Comparison of ENCODE assay signal across 23 cellular contexts in the genomic region with DNA sequence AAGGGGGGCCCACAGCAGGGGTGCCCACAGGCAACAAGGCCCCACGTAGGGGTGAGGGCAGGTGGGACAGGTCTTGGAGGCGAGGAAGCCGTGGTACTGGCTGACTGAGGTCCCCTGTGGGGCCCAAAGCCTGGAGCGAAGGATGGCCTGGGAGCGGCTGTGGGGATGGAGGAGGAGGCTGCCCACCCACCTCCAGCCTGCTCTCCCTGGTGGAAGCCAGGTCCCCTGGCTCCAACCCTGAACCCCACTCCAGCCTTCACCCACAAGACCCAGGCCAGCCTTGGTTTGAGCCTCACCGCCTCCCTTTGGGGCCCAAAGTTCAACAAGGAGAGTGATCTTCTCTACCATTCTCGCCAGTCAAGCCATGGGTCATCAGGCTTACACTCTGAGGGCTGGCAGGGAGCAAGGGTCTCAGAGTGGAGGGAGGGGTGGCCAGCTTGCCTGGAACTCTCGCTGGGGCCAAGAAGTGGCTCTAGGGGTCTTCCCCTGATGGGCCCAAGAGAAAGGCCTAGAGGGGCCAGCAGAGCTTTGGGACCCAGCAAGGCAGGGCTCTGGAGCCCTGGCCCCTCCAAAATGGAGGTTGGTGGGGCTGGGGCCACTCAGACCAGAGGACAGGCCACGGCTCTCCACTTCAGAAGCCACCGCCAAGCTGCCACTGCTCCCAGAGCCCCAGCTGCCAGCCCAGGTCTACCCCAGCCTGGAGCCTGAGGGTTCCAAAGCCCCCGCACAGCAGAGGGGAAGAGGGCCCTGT. TPM values are rescaled to one million over a fixed set of nuclear protein-coding genes. Genes with fewer than 3 reads are reported as not detected.
DNase-seq lines count a peak whose midpoint lies in the region; ATAC-seq and TF ChIP-seq lines count a peak whose summit lies in the region.
"Had no signal": no experiment of that assay in that cellular context is flagged by ENCODE, and none has a peak within 500 bp of the region (broad histone marks: within the 10 kb centered on the region; RNA-seq: fewer than 3 reads in every experiment).

No MANE protein-coding gene starts in this region.

- H4K20me1 ChIP-seq in DND-41 (ENCODE audit: insufficient read depth, low read length) = no peaks in the 10 kb centered on the region
- H4K20me1 ChIP-seq in KMS-11 (ENCODE audit: insufficient read depth) = no peaks in the 10 kb centered on the region
- H4K20me1 ChIP-seq in osteoblast (ENCODE audit: insufficient read depth, low read length) = no peaks in the 10 kb centered on the region

- H3K9ac ChIP-seq in DND-41 (ENCODE audit: low read depth, low read length) (no peak overlapping the region), KMS-11 (no peak overlapping the region)

- TF ChIP-seq CTCF in DND-41 (IDR thresholded peaks at IDR 0.05; ENCODE audit: borderline replicate concordance, extremely low read depth, low read length, poor library complexity, severe bottlenecking) (no peak), KMS-11 (conservative IDR thresholded peaks at IDR 0.05; ENCODE audit: low read depth, low read length) (no peak), coronary artery (IDR thresholded peaks at IDR 0.05) (no peak), osteoblast (IDR thresholded peaks at IDR 0.05; ENCODE audit: extremely low read depth, low read depth, low read length) (no peak), omental fat pad (IDR thresholded peaks at IDR 0.05) (no peak)

- peaks cover 8% of the 10 kb centered on the region for H3K4me1 Mint-ChIP-seq in activated naive CD4-positive, alpha-beta T cell treated with anti-CD3 and anti-CD28 coated beads for 36 hours (ENCODE audit: low read depth)

- H3K4me1 ChIP-seq in DND-41 (ENCODE audit: insufficient read depth, low read length) = no peaks in the 10 kb centered on the region
- no peaks in the 10 kb centered on the region for H3K4me1 ChIP-seq in KMS-11 (ENCODE audit: low read depth, poor library complexity, severe bottlenecking)
- no peaks in the 10 kb centered on the region for H3K4me1 ChIP-seq in osteoblast (ENCODE audit: insufficient read depth, low read length)
- H3K4me1 ChIP-seq: A549, ascending aorta, colonic mucosa had no signal

- no peak; the same call in 2 of the 3 replicates for ATAC-seq in DND-41 (ENCODE audit: insufficient read depth, low read depth)
- ATAC-seq in omental fat pad (ENCODE audit: low FRiP score) = no peak

- no peaks in the 10 kb centered on the region for H3K9me3 Mint-ChIP-seq in activated naive CD4-positive, alpha-beta T cell treated with anti-CD3 and anti-CD28 coated beads for 36 hours
- H3K9me3 Mint-ChIP-seq: activated naive CD4-positive, alpha-beta T cell treated with anti-CD3 and anti-CD28 coated beads, Interleukin-2, amount 50 U/mL, for 24 hours; HFFc6; stimulated activated naive B cell treated with anti-CD40 and anti-IgM and Interleukin-4, amounts not matched to agents 10 μg/mL and 1 μg/mL and 100 μg/mL, for 72 hours had no signal

- DNase-seq in DND-41 (no peak), coronary artery (ENCODE audit: low spot score) (peak; percentile 61), osteoblast (ENCODE audit: insufficient read length, low spot score, missing footprints) (peak; percentile 79), amygdala (lab: John Stamatoyannopoulos, UW) (no peak), omental fat pad (ENCODE audit: low spot score) (no peak)
- DNase-seq in activated naive CD4-positive, alpha-beta T cell treated with anti-CD3 and anti-CD28 coated beads for 36 hours = no peak
- no peak for DNase-seq in NK-92 treated with Interleukin-12 subunit alpha and Interleukin-12 subunit beta, amount 100 ng/mL, for 24 hours (lab: John Stamatoyannopoulos, UW)

- peaks cover 11% of the 10 kb centered on the region for H3K27me3 Mint-ChIP-seq in activated naive CD4-positive, alpha-beta T cell treated with anti-CD3 and anti-CD28 coated beads for 36 hours (ENCODE audit: low read depth)

- no peak overlapping the region for H3K4me3 Mint-ChIP-seq in activated naive CD4-positive, alpha-beta T cell treated with anti-CD3 and anti-CD28 coated beads for 36 hours
- H3K4me3 Mint-ChIP-seq: HFFc6 had no signal

- no peaks in the 10 kb centered on the region for H3K27me3 ChIP-seq in DND-41 (ENCODE audit: insufficient read depth, low read length, poor library complexity)
- no peaks in the 10 kb centered on the region for H3K27me3 ChIP-seq in KMS-11 (ENCODE audit: insufficient read depth, low read depth)
- H3K27me3 ChIP-seq in osteoblast (ENCODE audit: insufficient read depth, low read length) = peaks cover 18% of the 10 kb centered on the region
- H3K27me3 ChIP-seq: ascending aorta, colonic mucosa had no signal

- H3K27ac ChIP-seq in DND-41 (ENCODE audit: low read length) = no peak overlapping the region
- H3K27ac ChIP-seq in KMS-11 = no peak overlapping the region
- no peak overlapping the region for H3K27ac ChIP-seq in coronary artery
- H3K27ac ChIP-seq in osteoblast (ENCODE audit: low read depth, low read length) = no peak overlapping the region
- H3K27ac ChIP-seq: ascending aorta, colonic mucosa, thoracic aorta had no signal

- H3K36me3 Mint-ChIP-seq in activated naive CD4-positive, alpha-beta T cell treated with anti-CD3 and anti-CD28 coated beads for 36 hours (ENCODE audit: low read depth) = no peaks in the 10 kb centered on the region
- H3K36me3 Mint-ChIP-seq: activated naive CD4-positive, alpha-beta T cell treated with anti-CD3 and anti-CD28 coated beads, Interleukin-2, amount 50 U/mL, for 24 hours; stimulated activated naive B cell treated with anti-CD40 and anti-IgM and Interleukin-4, amounts not matched to agents 10 μg/mL and 1 μg/mL and 100 μg/mL, for 72 hours had no signal

- H3K4me3 ChIP-seq in DND-41 (ENCODE audit: low read depth in 1 of 2, low read length in 2 of 2) (no peak overlapping the region), KMS-11 (IDR thresholded peaks at IDR 0.05; ENCODE audit: insufficient read depth, low read depth, low read length) (no peak overlapping the region), coronary artery (no peak overlapping the region), osteoblast (ENCODE audit: insufficient read depth, low read length) (no peak overlapping the region)
- H3K4me3 ChIP-seq: ascending aorta, colonic mucosa had no signal

- no peak overlapping the region for H3K27ac Mint-ChIP-seq in activated naive CD4-positive, alpha-beta T cell treated with anti-CD3 and anti-CD28 coated beads for 36 hours
- H3K27ac Mint-ChIP-seq: activated CD4-positive, alpha-beta T cell treated with anti-CD3 and anti-CD28 coated beads for 36 hours; activated CD8-positive, alpha-beta T cell treated with anti-CD3 and anti-CD28 coated beads, Interleukin-2, amount 10 ng/mL, durations not matched to agents 7 days and 5 days; HFFc6; mesothelial cell of epicardium had no signal

- CTCF ChIA-PET in activated naive CD4-positive, alpha-beta T cell treated with anti-CD3 and anti-CD28 coated beads for 36 hours (lab: Charles Lee) = interaction anchor here (0.6 to 4.7 kb wide), 24 partner anchors 9 to 724 kb away, joined by 3 to 49 read pairs (median 4); a partner anchor contains a TSS

- no peaks in the 10 kb centered on the region for H3K9me3 ChIP-seq in DND-41 (ENCODE audit: insufficient read depth, low read length, severe bottlenecking)
- H3K9me3 ChIP-seq in osteoblast (ENCODE audit: low read depth, low read length) = peaks cover 2% of the 10 kb centered on the region
- H3K9me3 ChIP-seq: A549, ascending aorta, colonic mucosa, thoracic aorta had no signal

- H3K36me3 ChIP-seq in DND-41 (ENCODE audit: insufficient read depth, low read length) = no peaks in the 10 kb centered on the region
- no peaks in the 10 kb centered on the region for H3K36me3 ChIP-seq in KMS-11 (ENCODE audit: insufficient read depth)
- H3K36me3 ChIP-seq in osteoblast (ENCODE audit: insufficient read depth, low read length) = no peaks in the 10 kb centered on the region
- H3K36me3 ChIP-seq: ascending aorta, colonic mucosa, thoracic aorta had no signal

- H2AFZ ChIP-seq in DND-41 (ENCODE audit: low read depth, low read length) = peak overlapping the region; percentile 36; the same call in 1 of the 2 replicates
- H2AFZ ChIP-seq in KMS-11 (ENCODE audit: low read depth) = peak overlapping the region; percentile 30; the same call in 1 of the 2 replicates
- no peak overlapping the region for H2AFZ ChIP-seq in osteoblast (ENCODE audit: low read length)

- H3K4me2 ChIP-seq in DND-41 (ENCODE audit: insufficient read depth, low read length) (no peak overlapping the region), KMS-11 (no peak overlapping the region), osteoblast (ENCODE audit: insufficient read depth, low read length) (no peak overlapping the region)

- H3K79me2 ChIP-seq in DND-41 (ENCODE audit: insufficient read depth, low read length) (no peaks in the 10 kb centered on the region), KMS-11 (ENCODE audit: insufficient read depth, low read depth) (no peaks in the 10 kb centered on the region), osteoblast (ENCODE audit: insufficient read depth, low read length) (no peaks in the 10 kb centered on the region)

- intact Hi-C loops in activated naive CD4-positive, alpha-beta T cell treated with anti-CD3 and anti-CD28 coated beads for 36 hours (cut with micrococcal nuclease) = loop anchor here (1.0 to 10.0 kb wide), 5 partner anchors 60 to 634 kb away; a partner anchor contains a TSS

RNA-seq across cellular contexts. Expression of a gene that starts 5.0 kb away (rescaled TPM):
- 0.29 and 0.36 TPM in 2 replicates for total RNA-seq in osteoblast
- total RNA-seq in activated naive CD4-positive, alpha-beta T cell treated with anti-CD3 and anti-CD28 coated beads for 36 hours = under 1 TPM; 0.26 to 0.30 TPM
- under 1 TPM in 2 of 4 donors, not detected in 2; 0.46 to 0.60 TPM for total RNA-seq in omental fat pad
- total RNA-seq: left lobe of liver; MCF 10A; skeletal muscle tissue; T-helper 2 cell treated with Interferon-gamma antibody and Interleukin-4, amounts not matched to agents 100 ng/mL and 5 ng/mL, for 36 hours had no signal

RNA-seq across cellular contexts. Expression of a gene that starts 19.1 kb away (rescaled TPM):
- 15.3 and 19.5 TPM in 2 replicates for total RNA-seq in osteoblast
- total RNA-seq in activated naive CD4-positive, alpha-beta T cell treated with anti-CD3 and anti-CD28 coated beads for 36 hours = under 1 TPM; 0.32 to 0.41 TPM
- total RNA-seq in omental fat pad = 10 to 100 TPM; 13.5 to 32.4 (median 26.3) TPM

RNA-seq across cellular contexts. Expression of a gene that starts 21.6 kb away (rescaled TPM):
- under 0.01 TPM in 2 replicates for total RNA-seq in osteoblast
- total RNA-seq in activated naive CD4-positive, alpha-beta T cell treated with anti-CD3 and anti-CD28 coated beads for 36 hours = under 1 TPM in 1 of 2 experiments, not detected in 1; 0.36 TPM
- total RNA-seq in omental fat pad = 1 to 10 TPM in 1 of 4 donors, under 1 TPM in 1, not detected in 2; 0.48 to 2.3 TPM
- total RNA-seq: activated CD8-positive, alpha-beta T cell treated with anti-CD3 and anti-CD28 coated beads, Interleukin-2, amount 10 ng/mL, durations not matched to agents 7 days and 5 days; ascending aorta; HFFc6; HT-29; MCF 10A; skeletal muscle tissue; T-helper 2 cell treated with Interferon-gamma antibody and Interleukin-4, amounts not matched to agents 100 ng/mL and 5 ng/mL, for 36 hours; thoracic aorta had no signal

RNA-seq across cellular contexts. Expression of a gene that starts 55.6 kb away (rescaled TPM):
- total RNA-seq in osteoblast = 114 and 118 TPM in 2 replicates
- 10 to 100 TPM; 69.5 to 71.2 TPM for total RNA-seq in activated naive CD4-positive, alpha-beta T cell treated with anti-CD3 and anti-CD28 coated beads for 36 hours
- total RNA-seq in omental fat pad = 100 to 1,000 TPM; 119 to 421 (median 240) TPM

RNA-seq across cellular contexts. Expression of a gene that starts 56.1 kb away (rescaled TPM):
- total RNA-seq in osteoblast = 14.1 and 16.3 TPM in 2 replicates
- 1 to 10 TPM; 2.5 to 3.4 TPM for total RNA-seq in activated naive CD4-positive, alpha-beta T cell treated with anti-CD3 and anti-CD28 coated beads for 36 hours
- 10 to 100 TPM; 17.5 to 38.9 (median 23.4) TPM for total RNA-seq in omental fat pad

Comparison
In these comparisons a context has a peak if more than half of its experiments do, and no peak if none do; other contexts are left out.
1. DNase-seq: peak in coronary artery (single experiment) and osteoblast (single experiment); none in DND-41 (single experiment), activated naive CD4-positive, alpha-beta T cell treated with anti-CD3 and anti-CD28 coated beads for 36 hours (single experiment), NK-92 treated with Interleukin-12 subunit alpha and Interleukin-12 subunit beta, amount 100 ng/mL, for 24 hours (single experiment), amygdala (0 of 56) and omental fat pad (single experiment).
2. RNA of a gene that starts 19.1 kb away (total RNA-seq): 13.5 to 32.4 TPM in omental fat pad and 15.3 to 19.5 TPM in osteoblast; 0.32 to 0.41 TPM in activated naive CD4-positive, alpha-beta T cell treated with anti-CD3 and anti-CD28 coated beads for 36 hours; every median in the first group is over 10 times any median in the second.